In the genomic region with DNA sequence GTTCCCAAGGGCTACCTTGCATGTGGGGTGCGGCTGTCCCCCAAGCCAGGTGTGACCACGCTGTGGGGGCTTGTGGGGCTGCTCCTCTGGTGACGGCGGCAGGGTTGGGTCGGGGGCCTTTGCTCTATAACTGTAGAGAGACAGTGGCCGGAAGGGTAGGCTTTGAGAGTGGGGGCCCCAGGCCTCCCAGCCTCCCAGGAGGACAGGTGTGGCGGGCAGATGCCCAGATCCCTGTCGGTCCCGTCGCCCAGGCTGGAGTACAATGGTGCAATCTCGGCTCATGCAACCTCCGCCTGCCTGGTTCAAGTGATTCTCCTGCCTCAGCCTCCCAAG, we compare ENCODE assay signal across 19 cellular contexts. TPM values are rescaled to one million over a fixed set of nuclear protein-coding genes. Genes with fewer than 3 reads are reported as not detected.
A peak's percentile ranks its signal among the peaks of the same experiment; 100 is the strongest.
DNase-seq lines count a peak whose midpoint lies in the region; ATAC-seq and TF ChIP-seq lines count a peak whose summit lies in the region.
"Had no signal": no experiment of that assay in that cellular context is flagged by ENCODE, and none has a peak within 500 bp of the region (broad histone marks: within the 10 kb centered on the region; RNA-seq: fewer than 3 reads in every experiment).

No MANE protein-coding gene starts in this region.

- H2BK15ac ChIP-seq in mesenchymal stem cell (ENCODE audit: low read depth, poor library complexity, severe bottlenecking): peak overlapping the region; percentile 12

- in situ Hi-C loops in gastrocnemius medialis (cut with MboI; ENCODE audit: low sequenced_read_pairs in 4 of 4): no loop called here

- no peak overlapping the region for H2AFZ ChIP-seq in mesenchymal stem cell (ENCODE audit: low read depth, low read length)

- intact Hi-C loops in gastrocnemius medialis (cut with DNase I; ENCODE audit: low total_unique reads): no loop called here

- H2BK12ac ChIP-seq in mesenchymal stem cell (ENCODE audit: low read length in 2 of 2): peak overlapping the region in 1 of 2 experiments; percentile 45

- H2BK120ac ChIP-seq in mesenchymal stem cell (ENCODE audit: low read depth, low read length): no peak overlapping the region

- H3K4me3 ChIP-seq in mesenchymal stem cell (ENCODE audit: insufficient read depth in 1 of 2, low read depth in 1 of 2, low read length in 2 of 2) (no peak overlapping the region), thymus (ENCODE audit: low read length) (no peak overlapping the region), gastrocnemius medialis (no peak overlapping the region)
- H3K4me3 ChIP-seq: lung, SJCRH30, suprapubic skin had no signal

- H3K27me3 ChIP-seq in mesenchymal stem cell (ENCODE audit: control insufficient read depth in 1 of 2, insufficient read depth in 1 of 2, low read length in 2 of 2): peaks cover 0 to 10% of the 10 kb centered on the region in 2 experiments
- H3K27me3 ChIP-seq in thymus (ENCODE audit: control insufficient read depth, insufficient read depth): no peaks in the 10 kb centered on the region
- H3K27me3 ChIP-seq in gastrocnemius medialis: peaks cover 3 to 14% (median 4%) of the 10 kb centered on the region in 3 donors
- H3K27me3 ChIP-seq: SJCRH30 had no signal

- H3K4me1 ChIP-seq in mesenchymal stem cell (ENCODE audit: control insufficient read depth, insufficient read depth, low read depth, low read length) (peaks cover 24% of the 10 kb centered on the region), thymus (ENCODE audit: control insufficient read depth, insufficient read depth, low read length) (peaks cover 15% of the 10 kb centered on the region), gastrocnemius medialis (no peaks in the 10 kb centered on the region)

- H3K36me3 Mint-ChIP-seq in activated naive CD8-positive, alpha-beta T cell: no peaks in the 10 kb centered on the region
- peaks cover 5% of the 10 kb centered on the region for H3K36me3 Mint-ChIP-seq in activated naive CD8-positive, alpha-beta T cell treated with anti-CD3 and anti-CD28 coated beads, Interleukin-2, amount 50 U/mL, for 24 hours (ENCODE audit: low read depth)
- H3K36me3 Mint-ChIP-seq in T-cell: no peaks in the 10 kb centered on the region
- H3K36me3 Mint-ChIP-seq in glutamatergic neuron (ENCODE audit: unreplicated experiment): peaks cover 6% of the 10 kb centered on the region

- no peaks in the 10 kb centered on the region for H3K79me1 ChIP-seq in mesenchymal stem cell (replicated peaks; ENCODE audit: low read length, poor library complexity, severe bottlenecking)

- no peak overlapping the region for H3K9ac ChIP-seq in mesenchymal stem cell (ENCODE audit: low read length)

- H3K36me3 ChIP-seq in mesenchymal stem cell (ENCODE audit: control insufficient read depth in 1 of 2, insufficient read depth in 2 of 2, low read depth in 1 of 2, low read length in 2 of 2) (no peaks in the 10 kb centered on the region), thymus (ENCODE audit: control insufficient read depth, insufficient read depth) (no peaks in the 10 kb centered on the region), gastrocnemius medialis (no peaks in the 10 kb centered on the region)
- H3K36me3 ChIP-seq: SJCRH30, suprapubic skin had no signal

- no peak overlapping the region for H2BK5ac ChIP-seq in mesenchymal stem cell (ENCODE audit: low read depth, low read length, poor library complexity, severe bottlenecking)

- H3K4me2 ChIP-seq in mesenchymal stem cell (ENCODE audit: low read length, poor library complexity, severe bottlenecking): no peak overlapping the region

- no peak for DNase-seq in activated naive CD8-positive, alpha-beta T cell treated with anti-CD3 and anti-CD28 coated beads, Interleukin-2, amount 50 U/mL, for 24 hours
- DNase-seq in T-cell (no peak), mesenchymal stem cell (no peak), glutamatergic neuron (no peak), gastrocnemius medialis (no peak), UCSD-AML1 (lab: John Stamatoyannopoulos, UW; ENCODE audit: unreplicated experiment) (no peak)
- DNase-seq: cerebellar nuclear complex, GOT3, KG1, NCI-H1436, NCI-H510A, nucleus accumbens had no signal

- CTCF ChIA-PET in T-cell (lab: Charles Lee): no interaction called here

- H3K9me3 ChIP-seq in mesenchymal stem cell (ENCODE audit: control insufficient read depth, low read length): no peaks in the 10 kb centered on the region
- no peaks in the 10 kb centered on the region for H3K9me3 ChIP-seq in thymus (ENCODE audit: control insufficient read depth)
- H3K9me3 ChIP-seq in gastrocnemius medialis: no peaks in the 10 kb centered on the region
- H3K9me3 ChIP-seq: SJCRH30, suprapubic skin had no signal

- peaks cover 68% of the 10 kb centered on the region for H3K4me1 Mint-ChIP-seq in activated naive CD8-positive, alpha-beta T cell (ENCODE audit: low read depth)
- peaks cover 85% of the 10 kb centered on the region for H3K4me1 Mint-ChIP-seq in activated naive CD8-positive, alpha-beta T cell treated with anti-CD3 and anti-CD28 coated beads, Interleukin-2, amount 50 U/mL, for 24 hours
- H3K4me1 Mint-ChIP-seq in T-cell (peaks cover 62 to 75% (median 73%) of the 10 kb centered on the region in 3 donors), glutamatergic neuron (ENCODE audit: low read depth, unreplicated experiment) (peaks cover 1% of the 10 kb centered on the region)

- peak overlapping the region in 1 of 2 experiments; percentile 37 for H3K14ac ChIP-seq in mesenchymal stem cell (ENCODE audit: low read length in 2 of 2)

- no peak overlapping the region for H2AK5ac ChIP-seq in mesenchymal stem cell (ENCODE audit: low read length, severe bottlenecking)

- H3K4ac ChIP-seq in mesenchymal stem cell (ENCODE audit: low read depth in 1 of 2, low read length in 2 of 2): no peak overlapping the region

- TF ChIP-seq POLR2A in gastrocnemius medialis (IDR thresholded peaks at IDR 0.05): no peak

- no peaks in the 10 kb centered on the region for H3K9me3 Mint-ChIP-seq in activated naive CD8-positive, alpha-beta T cell (ENCODE audit: low read depth)
- H3K9me3 Mint-ChIP-seq in activated naive CD8-positive, alpha-beta T cell treated with anti-CD3 and anti-CD28 coated beads, Interleukin-2, amount 50 U/mL, for 24 hours: no peaks in the 10 kb centered on the region
- H3K9me3 Mint-ChIP-seq in T-cell (no peaks in the 10 kb centered on the region), glutamatergic neuron (ENCODE audit: unreplicated experiment) (peaks cover 5% of the 10 kb centered on the region)
- H3K9me3 Mint-ChIP-seq: activated T-helper 1 cell treated with anti-CD3 and anti-CD28 coated beads, Interleukin-12 subunit alpha, Interleukin-12 subunit beta, Interleukin-2, Interleukin-4 antibody, amounts not matched to agents 30 ng/mL and 10 ng/mL and 1 ng/mL, durations not matched to agents 14 hours and 24 hours and 36 hours had no signal

- no peak overlapping the region for H4K8ac ChIP-seq in mesenchymal stem cell (ENCODE audit: low read length)

- no peak overlapping the region for H3K18ac ChIP-seq in mesenchymal stem cell (ENCODE audit: low read depth in 1 of 2, low read length in 2 of 2)

- H3K27ac ChIP-seq in mesenchymal stem cell (ENCODE audit: low read length, poor library complexity, severe bottlenecking) (no peak overlapping the region), thymus (ENCODE audit: low read depth) (peak overlapping the region; percentile 36), gastrocnemius medialis (no peak overlapping the region)
- H3K27ac ChIP-seq: C4-2B, suprapubic skin had no signal

- H3K4me3 Mint-ChIP-seq in activated naive CD8-positive, alpha-beta T cell: no peak overlapping the region
- no peak overlapping the region for H3K4me3 Mint-ChIP-seq in activated naive CD8-positive, alpha-beta T cell treated with anti-CD3 and anti-CD28 coated beads, Interleukin-2, amount 50 U/mL, for 24 hours
- peak overlapping the region in 1 of 3 donors; percentile 82 for H3K4me3 Mint-ChIP-seq in T-cell
- H3K4me3 Mint-ChIP-seq in glutamatergic neuron (ENCODE audit: unreplicated experiment): no peak overlapping the region

- H3K27ac Mint-ChIP-seq in activated naive CD8-positive, alpha-beta T cell: peak overlapping the region; percentile 94
- H3K27ac Mint-ChIP-seq in activated naive CD8-positive, alpha-beta T cell treated with anti-CD3 and anti-CD28 coated beads, Interleukin-2, amount 50 U/mL, for 24 hours: no peak overlapping the region
- H3K27ac Mint-ChIP-seq in T-cell (peak overlapping the region; percentile 97 to 98), glutamatergic neuron (ENCODE audit: unreplicated experiment) (no peak overlapping the region)

- WGBS in mesenchymal stem cell: 97% methylated on average over 12 of the region's 12 CpGs
- 96% methylated on average over 12 of the region's 12 CpGs for WGBS in thymus

- H3K27me3 Mint-ChIP-seq in activated naive CD8-positive, alpha-beta T cell: no peaks in the 10 kb centered on the region
- H3K27me3 Mint-ChIP-seq in activated naive CD8-positive, alpha-beta T cell treated with anti-CD3 and anti-CD28 coated beads, Interleukin-2, amount 50 U/mL, for 24 hours: no peaks in the 10 kb centered on the region
- H3K27me3 Mint-ChIP-seq in T-cell: no peaks in the 10 kb centered on the region
- peaks cover 7% of the 10 kb centered on the region for H3K27me3 Mint-ChIP-seq in glutamatergic neuron (ENCODE audit: unreplicated experiment)

- peak overlapping the region in 1 of 2 experiments; percentile 30 for H3K23ac ChIP-seq in mesenchymal stem cell (ENCODE audit: low read length in 2 of 2)

- no peak overlapping the region for H4K91ac ChIP-seq in mesenchymal stem cell (ENCODE audit: low read length)

- no peak for TF ChIP-seq CTCF in glutamatergic neuron (IDR thresholded peaks at IDR 0.05; ENCODE audit: partially characterized antibody, unreplicated experiment)
- TF ChIP-seq CTCF in gastrocnemius medialis (IDR thresholded peaks at IDR 0.05 in 4 of 5, conservative IDR thresholded peaks at IDR 0.05 in 1 of 5): no peak

- POLR2A ChIA-PET in T-cell (lab: Charles Lee): no interaction called here

- ATAC-seq in activated naive CD8-positive, alpha-beta T cell treated with anti-CD3 and anti-CD28 coated beads, Interleukin-2, amount 50 U/mL, for 24 hours: no peak
- ATAC-seq in T-cell (replicated peaks in 1 of 4): no peak
- ATAC-seq in gastrocnemius medialis: no peak

RNA-seq across cellular contexts. Expression of gene GPR132, which starts 2.7 kb away (rescaled TPM):
- total RNA-seq in T-cell: 10 to 100 TPM; 47.0 to 58.0 (median 49.7) TPM
- 0.03 TPM for polyA plus RNA-seq in mesenchymal stem cell (2013, experiment 1 of 2)
- polyA plus RNA-seq in mesenchymal stem cell (2013, experiment 2 of 2): 0.01 TPM
- 7.4 TPM for polyA plus RNA-seq in thymus
- not detected for total RNA-seq in glutamatergic neuron (ENCODE audit: unreplicated experiment)
- under 1 TPM; 0.07 to 0.61 (median 0.26) TPM for total RNA-seq in gastrocnemius medialis

RNA-seq across cellular contexts. Expression of gene CDCA4, which starts 47.1 kb away (rescaled TPM):
- 10 to 100 TPM; 13.0 to 20.1 (median 15.8) TPM for total RNA-seq in T-cell
- polyA plus RNA-seq in mesenchymal stem cell (2013, experiment 1 of 2): 8.8 TPM
- 8.9 TPM for polyA plus RNA-seq in mesenchymal stem cell (2013, experiment 2 of 2)
- polyA plus RNA-seq in thymus: 10.7 TPM
- 23.2 TPM for total RNA-seq in glutamatergic neuron (ENCODE audit: unreplicated experiment)
- total RNA-seq in gastrocnemius medialis: 1 to 10 TPM in 3 of 4 donors, under 1 TPM in 1; 0.71 to 2.2 (median 1.8) TPM

Comparison
In these comparisons a context has a peak if more than half of its experiments do, and no peak if none do; other contexts are left out.
1. H3K27ac Mint-ChIP-seq: peak in activated naive CD8-positive, alpha-beta T cell (single experiment) and T-cell (2 of 2); none in activated naive CD8-positive, alpha-beta T cell treated with anti-CD3 and anti-CD28 coated beads, Interleukin-2, amount 50 U/mL, for 24 hours (single experiment) and glutamatergic neuron (single experiment).
2. RNA of gene GPR132, which starts 2.7 kb away (total RNA-seq): 47.0 to 58.0 TPM in T-cell; 0.07 to 0.61 TPM in gastrocnemius medialis and not detected in glutamatergic neuron (single experiment); every median in the first group is over 10 times any median in the second.